29 cellular contexts compared by ENCODE assay signal in the genomic region with DNA sequence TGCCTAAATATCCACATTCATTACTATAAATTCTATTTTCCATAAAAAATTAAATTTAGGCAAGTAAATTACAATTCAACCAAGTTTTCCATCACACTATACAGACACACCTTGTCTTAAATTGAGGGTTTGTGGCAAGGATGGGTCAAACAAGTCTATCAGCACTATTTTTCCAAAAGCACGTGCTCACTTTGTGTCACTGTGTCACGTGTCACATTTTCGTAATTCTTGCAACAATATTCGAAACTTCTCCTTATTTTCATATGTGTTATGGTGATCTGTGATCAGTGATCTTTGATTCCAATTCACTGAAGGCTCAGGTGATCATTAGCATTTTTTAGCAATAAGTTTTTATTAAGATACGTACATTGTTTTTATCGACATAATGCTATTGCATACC.
"Had no signal": no experiment of that assay in that cellular context is flagged by ENCODE, and none has a peak within 500 bp of the region (broad histone marks: within the 10 kb centered on the region; RNA-seq: fewer than 3 reads in every experiment).

No MANE protein-coding gene starts in this region.

- H3K4me1 ChIP-seq: stomach, suprapubic skin, testis, thyroid gland, tibial artery, tibial nerve, transverse colon, upper lobe of left lung, upper lobe of right lung, uterus, vagina had no signal

- H3K4me3 ChIP-seq: stomach, suprapubic skin, testis, thoracic aorta, thyroid gland, tibial artery, tibial nerve, transverse colon, upper lobe of left lung, upper lobe of right lung, uterus, vagina had no signal

- H3K9me3 ChIP-seq: stomach, suprapubic skin, testis, thoracic aorta, thyroid gland, tibial artery, tibial nerve, transverse colon, upper lobe of right lung, uterus, vagina had no signal

- H3K27ac ChIP-seq: stomach, suprapubic skin, testis, thoracic aorta, thyroid gland, tibial artery, transverse colon, upper lobe of left lung, upper lobe of right lung, uterus, vagina had no signal

- H3K27ac Mint-ChIP-seq: stimulated activated effector memory CD8-positive, alpha-beta T cell treated with anti-CD3 and anti-CD28 coated beads, Interleukin-12 subunit alpha, Interleukin-12 subunit beta, amount 100 ng/mL, for 72 hours; stimulated activated memory B cell treated with anti-CD40 and anti-IgM and Interleukin-4, amounts not matched to agents 10 μg/mL and 1 μg/mL and 100 μg/mL, for 72 hours; stimulated activated naive B cell treated with anti-CD40 and anti-IgM and Interleukin-4, amounts not matched to agents 10 μg/mL and 1 μg/mL and 100 μg/mL, for 72 hours; stimulated activated naive CD8-positive, alpha-beta T cell treated with anti-CD3 and anti-CD28 coated beads, Interleukin-15, amount 100 ng/mL, for 72 hours; stimulated activated naive CD8-positive, alpha-beta T cell treated with anti-CD3 and anti-CD28 coated beads, Interleukin-15, Interleukin-2, amounts not matched to agents 100 ng/mL and 50 ng/mL, for 24 hours; type B pancreatic cell had no signal

- H3K4me1 Mint-ChIP-seq: stimulated activated effector memory CD8-positive, alpha-beta T cell treated with anti-CD3 and anti-CD28 coated beads, Interleukin-12 subunit alpha, Interleukin-12 subunit beta, amount 100 ng/mL, for 72 hours; stimulated activated memory B cell treated with anti-CD40 and anti-IgM and Interleukin-4, amounts not matched to agents 10 μg/mL and 1 μg/mL and 100 μg/mL, for 72 hours; stimulated activated naive B cell treated with anti-CD40 and anti-IgM and Interleukin-4, amounts not matched to agents 10 μg/mL and 1 μg/mL and 100 μg/mL, for 72 hours; stimulated activated naive CD8-positive, alpha-beta T cell treated with anti-CD3 and anti-CD28 coated beads, Interleukin-15, amount 100 ng/mL, for 72 hours had no signal

- H3K27me3 Mint-ChIP-seq: stimulated activated memory B cell treated with anti-CD40 and anti-IgM and Interleukin-4, amounts not matched to agents 10 μg/mL and 1 μg/mL and 100 μg/mL, for 72 hours; stimulated activated naive B cell treated with anti-CD40 and anti-IgM and Interleukin-4, amounts not matched to agents 10 μg/mL and 1 μg/mL and 100 μg/mL, for 72 hours; stimulated activated naive CD8-positive, alpha-beta T cell treated with anti-CD3 and anti-CD28 coated beads, Interleukin-15, amount 100 ng/mL, for 72 hours; stimulated activated naive CD8-positive, alpha-beta T cell treated with anti-CD3 and anti-CD28 coated beads, Interleukin-15, Interleukin-2, amounts not matched to agents 100 ng/mL and 50 ng/mL, for 24 hours; type B pancreatic cell had no signal

- DNase-seq: stimulated activated CD4-positive, alpha-beta T cell treated with anti-CD3 and anti-CD28 coated beads, Interleukin-2, amount 100 ng/mL, for 48 hours; stimulated activated CD4-positive, alpha-beta T cell treated with anti-CD3 and anti-CD28 coated beads, Interleukin-4, amount 100 ng/mL, for 1 hour; stimulated activated CD4-positive, alpha-beta T cell treated with anti-CD3 and anti-CD28 coated beads, Interleukin-4, amount 100 ng/mL, for 24 hours; stimulated activated CD4-positive, alpha-beta T cell treated with anti-CD3 and anti-CD28 coated beads, Interleukin-4, amount 100 ng/mL, for 4 hours; stimulated activated CD8-positive, alpha-beta memory T cell treated with anti-CD3 and anti-CD28 coated beads, Interleukin-4, amount 100 ng/mL, for 48 hours; stimulated activated naive B cell treated with anti-CD40 and anti-IgM and Interleukin-4, amounts not matched to agents 10 μg/mL and 1 μg/mL and 100 μg/mL, for 72 hours; stimulated activated naive CD4-positive, alpha-beta T cell; stimulated activated naive CD4-positive, alpha-beta T cell treated with Interleukin-2 at 50 U/mL for 16 hours; stimulated activated naive CD8-positive, alpha-beta T cell treated with anti-CD3 and anti-CD28 coated beads, Interleukin-15, amount 100 ng/mL, for 72 hours; stimulated activated naive CD8-positive, alpha-beta T cell treated with anti-CD3 and anti-CD28 coated beads, Interleukin-15, Interleukin-2, amounts not matched to agents 100 U/mL and 50 U/mL, for 24 hours; stomach; substantia nigra; testis; thyroid gland; tibial artery; transverse colon; trophoblast cell; upper lobe of left lung; upper lobe of right lung; uterus had no signal

- H3K36me3 Mint-ChIP-seq: stimulated activated effector memory CD8-positive, alpha-beta T cell treated with anti-CD3 and anti-CD28 coated beads, Interleukin-12 subunit alpha, Interleukin-12 subunit beta, amount 100 ng/mL, for 72 hours; stimulated activated memory B cell treated with anti-CD40 and anti-IgM and Interleukin-4, amounts not matched to agents 10 μg/mL and 1 μg/mL and 100 μg/mL, for 72 hours; stimulated activated naive B cell treated with anti-CD40 and anti-IgM and Interleukin-4, amounts not matched to agents 10 μg/mL and 1 μg/mL and 100 μg/mL, for 72 hours; type B pancreatic cell had no signal

- H3K36me3 ChIP-seq: stomach, suprapubic skin, thoracic aorta, thyroid gland, tibial artery, tibial nerve, transverse colon, upper lobe of left lung, upper lobe of right lung, uterus, vagina had no signal

- H3K27me3 ChIP-seq: stomach, suprapubic skin, testis, thyroid gland, tibial artery, tibial nerve, transverse colon, upper lobe of left lung, upper lobe of right lung, uterus, vagina had no signal

- ATAC-seq: stimulated activated effector memory CD8-positive, alpha-beta T cell treated with anti-CD3 and anti-CD28 coated beads, Interleukin-12 subunit alpha, Interleukin-12 subunit beta, amount 100 ng/mL, for 72 hours; stimulated activated memory B cell treated with anti-CD40 and anti-IgM and Interleukin-4, amounts not matched to agents 10 μg/mL and 1 μg/mL and 100 μg/mL, for 72 hours; stimulated activated naive B cell treated with anti-CD40 and anti-IgM and Interleukin-4, amounts not matched to agents 10 μg/mL and 1 μg/mL and 100 μg/mL, for 72 hours; stimulated activated naive CD8-positive, alpha-beta T cell treated with anti-CD3 and anti-CD28 coated beads, Interleukin-15, amount 100 ng/mL, for 72 hours; stimulated activated naive CD8-positive, alpha-beta T cell treated with anti-CD3 and anti-CD28 coated beads, Interleukin-15, Interleukin-2, amounts not matched to agents 100 U/mL and 50 U/mL, for 24 hours; upper lobe of right lung had no signal

- H3K4me3 Mint-ChIP-seq: stimulated activated effector memory CD8-positive, alpha-beta T cell treated with anti-CD3 and anti-CD28 coated beads, Interleukin-12 subunit alpha, Interleukin-12 subunit beta, amount 100 ng/mL, for 72 hours; stimulated activated memory B cell treated with anti-CD40 and anti-IgM and Interleukin-4, amounts not matched to agents 10 μg/mL and 1 μg/mL and 100 μg/mL, for 72 hours; stimulated activated naive B cell treated with anti-CD40 and anti-IgM and Interleukin-4, amounts not matched to agents 10 μg/mL and 1 μg/mL and 100 μg/mL, for 72 hours; stimulated activated naive CD8-positive, alpha-beta T cell treated with anti-CD3 and anti-CD28 coated beads, Interleukin-15, amount 100 ng/mL, for 72 hours; stimulated activated naive CD8-positive, alpha-beta T cell treated with anti-CD3 and anti-CD28 coated beads, Interleukin-15, Interleukin-2, amounts not matched to agents 100 ng/mL and 50 ng/mL, for 24 hours; type B pancreatic cell had no signal

- FAIRE-seq: urothelium cell line had no signal

- H3K9me3 Mint-ChIP-seq: type B pancreatic cell had no signal
